ENCODE assay signal across 1 cellular context in the genomic region with DNA sequence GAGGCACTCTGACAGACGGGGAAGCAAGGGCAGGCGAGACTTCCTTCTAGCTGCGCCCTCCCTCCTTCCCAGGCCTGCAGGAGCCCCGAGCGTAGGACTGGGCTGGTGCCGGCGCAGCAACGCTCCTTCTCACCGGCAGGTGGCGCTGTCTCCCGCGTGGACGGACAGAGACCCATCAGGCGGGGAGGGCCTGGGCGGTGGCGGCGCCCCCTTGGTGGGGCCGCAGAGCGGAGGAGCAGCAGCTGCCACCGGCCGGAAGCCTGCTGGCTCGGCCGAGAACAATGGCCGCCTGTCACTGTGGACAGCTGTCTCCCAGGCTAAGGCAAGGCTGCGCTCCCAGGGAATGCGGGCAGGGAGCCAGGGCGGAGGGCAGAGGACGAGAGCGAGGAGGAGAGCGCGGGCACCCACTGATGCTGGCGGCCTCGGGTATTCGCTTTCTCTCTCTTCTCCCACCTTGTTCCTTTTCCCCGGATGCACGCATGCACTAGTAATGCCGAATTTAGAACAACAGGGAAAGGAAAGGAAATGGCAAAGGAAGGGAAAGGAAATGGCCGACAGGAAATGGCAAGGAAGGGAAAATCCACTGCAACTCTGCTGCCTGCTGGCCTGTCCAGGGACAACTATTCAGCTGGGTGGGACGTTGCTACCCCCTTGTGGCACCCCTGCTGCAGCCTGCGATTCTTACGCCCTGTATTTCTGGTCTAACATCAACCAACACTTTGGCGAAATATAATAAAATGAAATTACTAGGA.
A peak's percentile ranks its signal among the peaks of the same experiment; 100 is the strongest.
TF ChIP-seq lines count a peak whose summit lies in the region.

No MANE protein-coding gene starts in this region.

TF ChIP-seq in HepG2, 621 proteins besides CTCF, POLR2A, EP300 and RAD21 (continued from another document and continues in another):
- TF ChIP-seq KAT2B (IDR thresholded peaks at IDR 0.05; ENCODE audit: borderline replicate concordance, low read depth, low read length): no peak
- TF ChIP-seq, protein P1, sequence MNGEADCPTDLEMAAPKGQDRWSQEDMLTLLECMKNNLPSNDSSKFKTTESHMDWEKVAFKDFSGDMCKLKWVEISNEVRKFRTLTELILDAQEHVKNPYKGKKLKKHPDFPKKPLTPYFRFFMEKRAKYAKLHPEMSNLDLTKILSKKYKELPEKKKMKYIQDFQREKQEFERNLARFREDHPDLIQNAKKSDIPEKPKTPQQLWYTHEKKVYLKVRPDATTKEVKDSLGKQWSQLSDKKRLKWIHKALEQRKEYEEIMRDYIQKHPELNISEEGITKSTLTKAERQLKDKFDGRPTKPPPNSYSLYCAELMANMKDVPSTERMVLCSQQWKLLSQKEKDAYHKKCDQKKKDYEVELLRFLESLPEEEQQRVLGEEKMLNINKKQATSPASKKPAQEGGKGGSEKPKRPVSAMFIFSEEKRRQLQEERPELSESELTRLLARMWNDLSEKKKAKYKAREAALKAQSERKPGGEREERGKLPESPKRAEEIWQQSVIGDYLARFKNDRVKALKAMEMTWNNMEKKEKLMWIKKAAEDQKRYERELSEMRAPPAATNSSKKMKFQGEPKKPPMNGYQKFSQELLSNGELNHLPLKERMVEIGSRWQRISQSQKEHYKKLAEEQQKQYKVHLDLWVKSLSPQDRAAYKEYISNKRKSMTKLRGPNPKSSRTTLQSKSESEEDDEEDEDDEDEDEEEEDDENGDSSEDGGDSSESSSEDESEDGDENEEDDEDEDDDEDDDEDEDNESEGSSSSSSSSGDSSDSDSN (CRISPR knock-in tag; IDR thresholded peaks at IDR 0.05): peak; percentile 98
- peak; percentile 76 for TF ChIP-seq KDM5A (IDR thresholded peaks at IDR 0.05; ENCODE audit: borderline replicate concordance, low read length)
- TF ChIP-seq ZNF468 (CRISPR knock-in tag; IDR thresholded peaks at IDR 0.05): 0 out of 2 replicates have a peak, but pooled peaks have one; percentile 88
- peak; percentile 9; the same call in 1 of the 2 replicates for TF ChIP-seq ZKSCAN1 (IDR thresholded peaks at IDR 0.05; ENCODE audit: low read length)
- peak; percentile 45; the same call in 1 of the 2 replicates for TF ChIP-seq FOSL2 (CRISPR knock-in tag; IDR thresholded peaks at IDR 0.05)
- no peak; the same call in none of the 2 replicates for TF ChIP-seq GABPA (IDR thresholded peaks at IDR 0.05; ENCODE audit: low read depth, low read length)
- peak; percentile 77 for TF ChIP-seq GABPA (CRISPR knock-in tag; IDR thresholded peaks at IDR 0.05; ENCODE audit: low read depth)
- TF ChIP-seq HNF4A (CRISPR knock-in tag; IDR thresholded peaks at IDR 0.05): no peak; the same call in 1 of the 2 replicates
- TF ChIP-seq ZNF605 (CRISPR knock-in tag; IDR thresholded peaks at IDR 0.05): peak; percentile 91
- TF ChIP-seq ADNP (CRISPR knock-in tag; IDR thresholded peaks at IDR 0.05): no peak
- TF ChIP-seq ESRRA (CRISPR knock-in tag; IDR thresholded peaks at IDR 0.05; ENCODE audit: low read depth): 0 out of 2 replicates have a peak, but pooled peaks have one; percentile 35
- TF ChIP-seq JUND (CRISPR knock-in tag; IDR thresholded peaks at IDR 0.05): no peak
- TF ChIP-seq GLI4 (CRISPR knock-in tag; IDR thresholded peaks at IDR 0.05; ENCODE audit: borderline replicate concordance): no peak; the same call in 1 of the 2 replicates
- TF ChIP-seq, protein P2, sequence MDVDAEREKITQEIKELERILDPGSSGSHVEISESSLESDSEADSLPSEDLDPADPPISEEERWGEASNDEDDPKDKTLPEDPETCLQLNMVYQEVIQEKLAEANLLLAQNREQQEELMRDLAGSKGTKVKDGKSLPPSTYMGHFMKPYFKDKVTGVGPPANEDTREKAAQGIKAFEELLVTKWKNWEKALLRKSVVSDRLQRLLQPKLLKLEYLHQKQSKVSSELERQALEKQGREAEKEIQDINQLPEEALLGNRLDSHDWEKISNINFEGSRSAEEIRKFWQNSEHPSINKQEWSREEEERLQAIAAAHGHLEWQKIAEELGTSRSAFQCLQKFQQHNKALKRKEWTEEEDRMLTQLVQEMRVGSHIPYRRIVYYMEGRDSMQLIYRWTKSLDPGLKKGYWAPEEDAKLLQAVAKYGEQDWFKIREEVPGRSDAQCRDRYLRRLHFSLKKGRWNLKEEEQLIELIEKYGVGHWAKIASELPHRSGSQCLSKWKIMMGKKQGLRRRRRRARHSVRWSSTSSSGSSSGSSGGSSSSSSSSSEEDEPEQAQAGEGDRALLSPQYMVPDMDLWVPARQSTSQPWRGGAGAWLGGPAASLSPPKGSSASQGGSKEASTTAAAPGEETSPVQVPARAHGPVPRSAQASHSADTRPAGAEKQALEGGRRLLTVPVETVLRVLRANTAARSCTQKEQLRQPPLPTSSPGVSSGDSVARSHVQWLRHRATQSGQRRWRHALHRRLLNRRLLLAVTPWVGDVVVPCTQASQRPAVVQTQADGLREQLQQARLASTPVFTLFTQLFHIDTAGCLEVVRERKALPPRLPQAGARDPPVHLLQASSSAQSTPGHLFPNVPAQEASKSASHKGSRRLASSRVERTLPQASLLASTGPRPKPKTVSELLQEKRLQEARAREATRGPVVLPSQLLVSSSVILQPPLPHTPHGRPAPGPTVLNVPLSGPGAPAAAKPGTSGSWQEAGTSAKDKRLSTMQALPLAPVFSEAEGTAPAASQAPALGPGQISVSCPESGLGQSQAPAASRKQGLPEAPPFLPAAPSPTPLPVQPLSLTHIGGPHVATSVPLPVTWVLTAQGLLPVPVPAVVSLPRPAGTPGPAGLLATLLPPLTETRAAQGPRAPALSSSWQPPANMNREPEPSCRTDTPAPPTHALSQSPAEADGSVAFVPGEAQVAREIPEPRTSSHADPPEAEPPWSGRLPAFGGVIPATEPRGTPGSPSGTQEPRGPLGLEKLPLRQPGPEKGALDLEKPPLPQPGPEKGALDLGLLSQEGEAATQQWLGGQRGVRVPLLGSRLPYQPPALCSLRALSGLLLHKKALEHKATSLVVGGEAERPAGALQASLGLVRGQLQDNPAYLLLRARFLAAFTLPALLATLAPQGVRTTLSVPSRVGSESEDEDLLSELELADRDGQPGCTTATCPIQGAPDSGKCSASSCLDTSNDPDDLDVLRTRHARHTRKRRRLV (CRISPR knock-in tag; IDR thresholded peaks at IDR 0.05): peak; percentile 85; the same call in 1 of the 2 replicates
- TF ChIP-seq CCAR2 (optimal IDR thresholded peaks at IDR 0.05; ENCODE audit: low read depth, low read length): peak; percentile 13
- no peak for TF ChIP-seq SMARCC2 (IDR thresholded peaks at IDR 0.05)
- TF ChIP-seq ZBTB1 (CRISPR knock-in tag; IDR thresholded peaks at IDR 0.05; ENCODE audit: borderline replicate concordance): no peak
- no peak for TF ChIP-seq ZNF10 (CRISPR knock-in tag; IDR thresholded peaks at IDR 0.05; ENCODE audit: borderline replicate concordance, low read depth)
- peak; percentile 91; the same call in 1 of the 2 replicates for TF ChIP-seq ZNF839 (CRISPR knock-in tag; IDR thresholded peaks at IDR 0.05; ENCODE audit: borderline replicate concordance)
- no peak for TF ChIP-seq ZNF12 (CRISPR knock-in tag; IDR thresholded peaks at IDR 0.05)
- 0 out of 2 replicates have a peak, but pooled peaks have one; percentile 47 for TF ChIP-seq ZNF430 (CRISPR knock-in tag; IDR thresholded peaks at IDR 0.05)
- TF ChIP-seq, protein P3, sequence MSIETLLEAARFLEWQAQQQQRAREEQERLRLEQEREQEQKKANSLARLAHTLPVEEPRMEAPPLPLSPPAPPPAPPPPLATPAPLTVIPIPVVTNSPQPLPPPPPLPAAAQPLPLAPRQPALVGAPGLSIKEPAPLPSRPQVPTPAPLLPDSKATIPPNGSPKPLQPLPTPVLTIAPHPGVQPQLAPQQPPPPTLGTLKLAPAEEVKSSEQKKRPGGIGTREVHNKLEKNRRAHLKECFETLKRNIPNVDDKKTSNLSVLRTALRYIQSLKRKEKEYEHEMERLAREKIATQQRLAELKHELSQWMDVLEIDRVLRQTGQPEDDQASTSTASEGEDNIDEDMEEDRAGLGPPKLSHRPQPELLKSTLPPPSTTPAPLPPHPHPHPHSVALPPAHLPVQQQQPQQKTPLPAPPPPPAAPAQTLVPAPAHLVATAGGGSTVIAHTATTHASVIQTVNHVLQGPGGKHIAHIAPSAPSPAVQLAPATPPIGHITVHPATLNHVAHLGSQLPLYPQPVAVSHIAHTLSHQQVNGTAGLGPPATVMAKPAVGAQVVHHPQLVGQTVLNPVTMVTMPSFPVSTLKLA (IDR thresholded peaks at IDR 0.05): peak; percentile 22
- TF ChIP-seq CHD2 (IDR thresholded peaks at IDR 0.05; ENCODE audit: low read depth, low read length): no peak
- TF ChIP-seq, protein P4, sequence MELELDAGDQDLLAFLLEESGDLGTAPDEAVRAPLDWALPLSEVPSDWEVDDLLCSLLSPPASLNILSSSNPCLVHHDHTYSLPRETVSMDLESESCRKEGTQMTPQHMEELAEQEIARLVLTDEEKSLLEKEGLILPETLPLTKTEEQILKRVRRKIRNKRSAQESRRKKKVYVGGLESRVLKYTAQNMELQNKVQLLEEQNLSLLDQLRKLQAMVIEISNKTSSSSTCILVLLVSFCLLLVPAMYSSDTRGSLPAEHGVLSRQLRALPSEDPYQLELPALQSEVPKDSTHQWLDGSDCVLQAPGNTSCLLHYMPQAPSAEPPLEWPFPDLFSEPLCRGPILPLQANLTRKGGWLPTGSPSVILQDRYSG (CRISPR knock-in tag; IDR thresholded peaks at IDR 0.05): no peak
- TF ChIP-seq, protein P5, sequence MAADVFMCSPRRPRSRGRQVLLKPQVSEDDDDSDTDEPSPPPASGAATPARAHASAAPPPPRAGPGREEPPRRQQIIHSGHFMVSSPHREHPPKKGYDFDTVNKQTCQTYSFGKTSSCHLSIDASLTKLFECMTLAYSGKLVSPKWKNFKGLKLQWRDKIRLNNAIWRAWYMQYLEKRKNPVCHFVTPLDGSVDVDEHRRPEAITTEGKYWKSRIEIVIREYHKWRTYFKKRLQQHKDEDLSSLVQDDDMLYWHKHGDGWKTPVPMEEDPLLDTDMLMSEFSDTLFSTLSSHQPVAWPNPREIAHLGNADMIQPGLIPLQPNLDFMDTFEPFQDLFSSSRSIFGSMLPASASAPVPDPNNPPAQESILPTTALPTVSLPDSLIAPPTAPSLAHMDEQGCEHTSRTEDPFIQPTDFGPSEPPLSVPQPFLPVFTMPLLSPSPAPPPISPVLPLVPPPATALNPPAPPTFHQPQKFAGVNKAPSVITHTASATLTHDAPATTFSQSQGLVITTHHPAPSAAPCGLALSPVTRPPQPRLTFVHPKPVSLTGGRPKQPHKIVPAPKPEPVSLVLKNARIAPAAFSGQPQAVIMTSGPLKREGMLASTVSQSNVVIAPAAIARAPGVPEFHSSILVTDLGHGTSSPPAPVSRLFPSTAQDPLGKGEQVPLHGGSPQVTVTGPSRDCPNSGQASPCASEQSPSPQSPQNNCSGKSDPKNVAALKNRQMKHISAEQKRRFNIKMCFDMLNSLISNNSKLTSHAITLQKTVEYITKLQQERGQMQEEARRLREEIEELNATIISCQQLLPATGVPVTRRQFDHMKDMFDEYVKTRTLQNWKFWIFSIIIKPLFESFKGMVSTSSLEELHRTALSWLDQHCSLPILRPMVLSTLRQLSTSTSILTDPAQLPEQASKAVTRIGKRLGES (CRISPR knock-in tag; IDR thresholded peaks at IDR 0.05; ENCODE audit: borderline replicate concordance): no peak
- TF ChIP-seq FOSL1 (CRISPR knock-in tag; IDR thresholded peaks at IDR 0.05; ENCODE audit: borderline replicate concordance): no peak
- peak; percentile 70 for TF ChIP-seq ERF (CRISPR knock-in tag; IDR thresholded peaks at IDR 0.05)
- no peak for TF ChIP-seq NAIF1 (CRISPR knock-in tag; IDR thresholded peaks at IDR 0.05; ENCODE audit: borderline replicate concordance)
- TF ChIP-seq KLF11 (CRISPR knock-in tag; IDR thresholded peaks at IDR 0.05): no peak
- TF ChIP-seq AGO1 (IDR thresholded peaks at IDR 0.05; ENCODE audit: low read depth, low read length, poor library complexity, severe bottlenecking): peak; percentile 52
- TF ChIP-seq, protein P6, sequence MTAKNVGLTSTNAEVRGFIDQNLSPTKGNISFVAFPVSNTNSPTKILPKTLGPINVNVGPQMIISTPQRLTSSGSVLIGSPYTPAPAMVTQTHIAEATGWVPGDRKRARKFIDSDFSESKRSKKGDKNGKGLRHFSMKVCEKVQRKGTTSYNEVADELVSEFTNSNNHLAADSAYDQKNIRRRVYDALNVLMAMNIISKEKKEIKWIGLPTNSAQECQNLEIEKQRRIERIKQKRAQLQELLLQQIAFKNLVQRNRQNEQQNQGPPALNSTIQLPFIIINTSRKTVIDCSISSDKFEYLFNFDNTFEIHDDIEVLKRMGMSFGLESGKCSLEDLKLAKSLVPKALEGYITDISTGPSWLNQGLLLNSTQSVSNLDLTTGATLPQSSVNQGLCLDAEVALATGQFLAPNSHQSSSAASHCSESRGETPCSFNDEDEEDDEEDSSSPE (CRISPR knock-in tag; IDR thresholded peaks at IDR 0.05): 0 out of 2 replicates have a peak, but pooled peaks have one; percentile 57
- no peak for TF ChIP-seq NFE2L2 (IDR thresholded peaks at IDR 0.05; ENCODE audit: low read length)
- peak; percentile 85 for TF ChIP-seq TARDBP (CRISPR knock-in tag; IDR thresholded peaks at IDR 0.05)
- TF ChIP-seq RXRA (CRISPR knock-in tag; IDR thresholded peaks at IDR 0.05): no peak; the same call in 1 of the 2 replicates
- peak; percentile 68; the same call in 1 of the 2 replicates for TF ChIP-seq ZNF546 (CRISPR knock-in tag; conservative IDR thresholded peaks at IDR 0.05)
- TF ChIP-seq ZNF354B (CRISPR knock-in tag; IDR thresholded peaks at IDR 0.05): peak; percentile 94; the same call in 1 of the 2 replicates
- TF ChIP-seq HNRNPL (IDR thresholded peaks at IDR 0.05; ENCODE audit: low read depth, low read length): 0 out of 2 replicates have a peak, but pooled peaks have one; percentile 64
- TF ChIP-seq NPAS2 (CRISPR knock-in tag; IDR thresholded peaks at IDR 0.05; ENCODE audit: borderline replicate concordance): no peak
- no peak for TF ChIP-seq MAFK (conservative IDR thresholded peaks at IDR 0.05 in 1 of 2, IDR thresholded peaks at IDR 0.05 in 1 of 2; ENCODE audit: low read length in 2 of 2)
- 0 out of 2 replicates have a peak, but pooled peaks have one; percentile 26 for TF ChIP-seq ZNF224 (CRISPR knock-in tag; IDR thresholded peaks at IDR 0.05)
- no peak for TF ChIP-seq ZNF616 (CRISPR knock-in tag; IDR thresholded peaks at IDR 0.05; ENCODE audit: low read depth)
- peak; percentile 48; the same call in 1 of the 2 replicates for TF ChIP-seq SALL2 (CRISPR knock-in tag; IDR thresholded peaks at IDR 0.05)
- TF ChIP-seq KMT2A (CRISPR knock-in tag; IDR thresholded peaks at IDR 0.05): no peak; the same call in 1 of the 2 replicates
- TF ChIP-seq NR2F1 (CRISPR knock-in tag; IDR thresholded peaks at IDR 0.05): no peak
- TF ChIP-seq, protein P7, sequence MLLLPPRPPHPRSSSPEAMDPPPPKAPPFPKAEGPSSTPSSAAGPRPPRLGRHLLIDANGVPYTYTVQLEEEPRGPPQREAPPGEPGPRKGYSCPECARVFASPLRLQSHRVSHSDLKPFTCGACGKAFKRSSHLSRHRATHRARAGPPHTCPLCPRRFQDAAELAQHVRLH (CRISPR knock-in tag; IDR thresholded peaks at IDR 0.05; ENCODE audit: borderline replicate concordance, low read depth): peak; percentile 61; the same call in 1 of the 2 replicates
- TF ChIP-seq, protein P8, sequence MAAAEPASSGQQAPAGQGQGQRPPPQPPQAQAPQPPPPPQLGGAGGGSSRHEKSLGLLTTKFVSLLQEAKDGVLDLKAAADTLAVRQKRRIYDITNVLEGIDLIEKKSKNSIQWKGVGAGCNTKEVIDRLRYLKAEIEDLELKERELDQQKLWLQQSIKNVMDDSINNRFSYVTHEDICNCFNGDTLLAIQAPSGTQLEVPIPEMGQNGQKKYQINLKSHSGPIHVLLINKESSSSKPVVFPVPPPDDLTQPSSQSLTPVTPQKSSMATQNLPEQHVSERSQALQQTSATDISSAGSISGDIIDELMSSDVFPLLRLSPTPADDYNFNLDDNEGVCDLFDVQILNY (CRISPR knock-in tag; conservative IDR thresholded peaks at IDR 0.05): no peak
- TF ChIP-seq ZNF720 (CRISPR knock-in tag; IDR thresholded peaks at IDR 0.05): no peak
- no peak for TF ChIP-seq MATR3 (CRISPR knock-in tag; IDR thresholded peaks at IDR 0.05)
- TF ChIP-seq ZNF20 (CRISPR knock-in tag; IDR thresholded peaks at IDR 0.05): no peak
- TF ChIP-seq ZFP90 (CRISPR knock-in tag; IDR thresholded peaks at IDR 0.05; ENCODE audit: borderline replicate concordance): 0 out of 2 replicates have a peak, but pooled peaks have one; percentile 47
